ENCODE assay signal across 8 cellular contexts in the genomic region with DNA sequence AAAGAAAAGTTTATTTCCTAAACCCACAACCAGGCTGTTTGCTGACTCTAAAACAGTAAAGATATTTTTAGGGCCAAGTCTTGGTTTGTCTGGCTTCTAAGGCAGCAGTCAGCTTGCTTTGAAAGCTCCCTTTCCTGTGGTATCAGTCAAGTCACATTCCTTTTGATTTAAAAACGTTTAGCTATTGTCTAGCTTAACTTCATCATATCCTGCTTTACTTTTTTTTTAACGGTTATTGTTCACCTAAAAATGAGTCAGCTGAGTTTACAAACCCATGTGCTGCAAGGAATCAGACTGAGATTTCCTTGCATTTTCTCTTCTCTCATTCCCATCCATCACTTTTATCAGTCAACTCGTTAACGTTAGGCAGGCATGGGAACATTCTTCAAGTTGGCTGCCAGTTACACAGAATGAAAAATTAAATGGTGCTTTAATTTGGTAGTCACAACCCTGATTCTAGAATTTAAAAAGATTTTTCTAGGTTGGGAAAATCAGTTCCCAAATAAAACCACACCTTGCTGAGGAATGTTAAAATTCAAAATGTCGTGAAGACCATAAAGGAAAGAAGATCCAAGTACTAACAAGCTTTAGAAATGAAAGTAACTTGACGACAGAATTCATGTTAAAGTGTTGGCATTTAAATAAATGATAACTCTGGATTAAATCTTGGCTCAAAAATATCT. TPM values are rescaled to one million over a fixed set of nuclear protein-coding genes. Genes with fewer than 3 reads are reported as not detected.
A peak's percentile ranks its signal among the peaks of the same experiment; 100 is the strongest.
DNase-seq lines count a peak whose midpoint lies in the region; ATAC-seq and TF ChIP-seq lines count a peak whose summit lies in the region.

No MANE protein-coding gene starts in this region.

- no peaks in the 10 kb centered on the region for H3K9me3 ChIP-seq in CD4-positive, alpha-beta memory T cell (ENCODE audit: control insufficient read depth in 1 of 2, low read length in 2 of 2)
- no peaks in the 10 kb centered on the region for H3K9me3 ChIP-seq in PC-3 (ENCODE audit: low read length)
- H3K9me3 ChIP-seq in effector memory CD4-positive, alpha-beta T cell (ENCODE audit: control insufficient read depth, low read length): no peaks in the 10 kb centered on the region

- no peaks in the 10 kb centered on the region for H3K36me3 ChIP-seq in CD4-positive, alpha-beta memory T cell (ENCODE audit: insufficient read depth, low read length)
- H3K36me3 ChIP-seq in PC-3 (ENCODE audit: low read depth, low read length): no peaks in the 10 kb centered on the region
- no peaks in the 10 kb centered on the region for H3K36me3 ChIP-seq in effector memory CD4-positive, alpha-beta T cell (ENCODE audit: control insufficient read depth, insufficient read depth, low read length)

- H3K9ac ChIP-seq in PC-3 (ENCODE audit: low read length): peak overlapping the region; percentile 64

- peaks cover 79% of the 10 kb centered on the region for H3K4me1 ChIP-seq in CD4-positive, alpha-beta memory T cell (ENCODE audit: insufficient read depth, low read length)
- H3K4me1 ChIP-seq in PC-3 (ENCODE audit: insufficient read depth, low read length): peaks cover 55% of the 10 kb centered on the region
- peaks cover 46% of the 10 kb centered on the region for H3K4me1 ChIP-seq in effector memory CD4-positive, alpha-beta T cell (ENCODE audit: control insufficient read depth, insufficient read depth, low read length, poor library complexity, severe bottlenecking)

- intact Hi-C loops in CD4-positive, alpha-beta memory T cell (cut with micrococcal nuclease): loop anchor here (1.0 to 2.0 kb wide), 5 partner anchors 7 to 45 kb away; partner anchors contain the start of gene ELOVL5
- intact Hi-C loops in PC-3 (cut with micrococcal nuclease): loop anchor here (1.0 to 2.0 kb wide), 4 partner anchors 24 to 108 kb away; partner anchors contain the start of gene ELOVL5

- H3F3A ChIP-seq in PC-3 (ENCODE audit: low read length, unreplicated experiment): peaks cover 8% of the 10 kb centered on the region

- peak overlapping the region; percentile 47 to 55 for H3K4me3 ChIP-seq in CD4-positive, alpha-beta memory T cell (ENCODE audit: low read length in 2 of 2)
- H3K4me3 ChIP-seq in PC-3 (ENCODE audit: low read length): peak overlapping the region; percentile 48
- peak overlapping the region; percentile 21 for H3K4me3 ChIP-seq in effector memory CD4-positive, alpha-beta T cell (ENCODE audit: insufficient read depth, low read depth, low read length, poor library complexity, severe bottlenecking)

- H3K4me3 Mint-ChIP-seq in CD4-positive, alpha-beta memory T cell: peak overlapping the region; percentile 61 to 94 (median 81)
- no peak overlapping the region for H3K4me3 Mint-ChIP-seq in nephron

- in situ Hi-C loops in KBM-7 (cut with MboI; ENCODE audit: low pct_unique_long_range_greater_than_20kb, low sequenced_read_pairs): no loop called here

- H3K36me3 Mint-ChIP-seq in CD4-positive, alpha-beta memory T cell: no peaks in the 10 kb centered on the region
- peaks cover 23% of the 10 kb centered on the region for H3K36me3 Mint-ChIP-seq in nephron (ENCODE audit: low read depth)

- DNase-seq in CD4-positive, alpha-beta memory T cell: peak; percentile 61 to 79 (median 76)
- peak; percentile 92 for DNase-seq in PC-3
- no peak for DNase-seq in effector memory CD4-positive, alpha-beta T cell
- DNase-seq in GDM1 (lab: John Stamatoyannopoulos, UW): no peak
- DNase-seq in activated CD4-positive, CD25-positive, alpha-beta regulatory T cell treated with anti-CD3 and anti-CD28 coated beads, Interleukin-2, amount 50 U/mL, for 72 hours: no peak
- no peak for DNase-seq in KBM-7

- H3K27ac ChIP-seq in CD4-positive, alpha-beta memory T cell (ENCODE audit: low read depth, low read length): peak overlapping the region; percentile 65
- peak overlapping the region; percentile 98 for H3K27ac ChIP-seq in PC-3 (ENCODE audit: low read length)
- peak overlapping the region; percentile 70 for H3K27ac ChIP-seq in effector memory CD4-positive, alpha-beta T cell (ENCODE audit: insufficient read depth, low read length, poor library complexity, severe bottlenecking)

- POLR2A ChIA-PET in CD4-positive, alpha-beta memory T cell (lab: Charles Lee; ENCODE audit: partially characterized antibody): interaction anchor here (0.6 to 5.9 kb wide), 22 partner anchors 7 to 105 kb away, joined by 3 to 130 read pairs (median 7); partner anchors contain the start of gene ELOVL5
- POLR2A ChIA-PET in PC-3 (lab: Charles Lee; ENCODE audit: unreplicated experiment): interaction anchor here (0.9 kb wide), 1 partner anchor 57 kb away, joined by 3 read pairs; no protein-coding TSS in a partner anchor

- H3K79me2 ChIP-seq in PC-3 (ENCODE audit: low read length): peaks cover 69% of the 10 kb centered on the region

- TF ChIP-seq CTCF in PC-3 (conservative IDR thresholded peaks at IDR 0.05; ENCODE audit: low read depth, low read length): no peak
- no peak for TF ChIP-seq CTCF in nephron (IDR thresholded peaks at IDR 0.05; ENCODE audit: unreplicated experiment in 3 of 3)

- ATAC-seq in PC-3 (peak; percentile 79), GM21737 (IDR thresholded peaks at IDR 0.05; ENCODE audit: unreplicated experiment) (no peak)

- no peaks in the 10 kb centered on the region for H3K27me3 ChIP-seq in CD4-positive, alpha-beta memory T cell (ENCODE audit: insufficient read depth, low read length)
- H3K27me3 ChIP-seq in PC-3 (ENCODE audit: low read length): no peaks in the 10 kb centered on the region
- no peaks in the 10 kb centered on the region for H3K27me3 ChIP-seq in effector memory CD4-positive, alpha-beta T cell (replicated peaks; ENCODE audit: control insufficient read depth, insufficient read depth, low read length, poor library complexity, severe bottlenecking)

- no peaks in the 10 kb centered on the region for H3K27me3 Mint-ChIP-seq in CD4-positive, alpha-beta memory T cell
- no peaks in the 10 kb centered on the region for H3K27me3 Mint-ChIP-seq in nephron (ENCODE audit: low read depth)

- peak overlapping the region; percentile 74 for H3K4me2 ChIP-seq in PC-3 (ENCODE audit: low read length)

- peak overlapping the region; percentile 28; the same call in 1 of the 2 replicates for H2AFZ ChIP-seq in PC-3 (ENCODE audit: low read length)

- CTCF ChIA-PET in CD4-positive, alpha-beta memory T cell (lab: Charles Lee; ENCODE audit: partially characterized antibody): interaction anchor here (0.9 to 3.1 kb wide), 11 partner anchors 9 to 130 kb away, joined by 3 to 16 read pairs (median 6); partner anchors contain the start of gene ELOVL5
- CTCF ChIA-PET in PC-3 (lab: Charles Lee): interaction anchor here (0.5 to 0.9 kb wide), 4 partner anchors 20 to 498 kb away, joined by 3 to 9 read pairs (median 4); no protein-coding TSS in a partner anchor

- peak overlapping the region; percentile 81 to 97 (median 95) for H3K27ac Mint-ChIP-seq in CD4-positive, alpha-beta memory T cell
- peak overlapping the region; percentile 2 to 71 (median 15) for H3K27ac Mint-ChIP-seq in nephron

- TSS peak; percentile 76 for BruUV-seq in PC-3 (replicated peaks; lab: Mats Ljungman, UMichigan)

- peaks cover 71 to 85% (median 80%) of the 10 kb centered on the region in 4 donors for H3K4me1 Mint-ChIP-seq in CD4-positive, alpha-beta memory T cell
- H3K4me1 Mint-ChIP-seq in nephron: peaks cover 56% of the 10 kb centered on the region

- H3K9me2 ChIP-seq in PC-3 (replicated peaks; ENCODE audit: low read length): no peaks in the 10 kb centered on the region

- no peaks in the 10 kb centered on the region for H3K9me3 Mint-ChIP-seq in CD4-positive, alpha-beta memory T cell
- peaks cover 3% of the 10 kb centered on the region for H3K9me3 Mint-ChIP-seq in nephron

- H4K20me1 ChIP-seq in PC-3 (ENCODE audit: low read length): no peaks in the 10 kb centered on the region

RNA-seq across cellular contexts. Expression of gene ELOVL5, which starts 45.9 kb away (rescaled TPM):
- total RNA-seq in CD4-positive, alpha-beta memory T cell: 100 to 1,000 TPM; 108 to 111 TPM
- polyA plus RNA-seq in CD4-positive, alpha-beta memory T cell: 100 to 1,000 TPM; 108 to 125 TPM
- 57.2 and 62.7 TPM in 2 replicates for total RNA-seq in PC-3 (2014; rRNA removed)

Comparison
In these comparisons a context has a peak if more than half of its experiments do, and no peak if none do; other contexts are left out.
1. DNase-seq: peak in CD4-positive, alpha-beta memory T cell (5 of 5) and PC-3 (single experiment); none in effector memory CD4-positive, alpha-beta T cell (0 of 3), GDM1 (single experiment), activated CD4-positive, CD25-positive, alpha-beta regulatory T cell treated with anti-CD3 and anti-CD28 coated beads, Interleukin-2, amount 50 U/mL, for 72 hours (single experiment) and KBM-7 (single experiment).
2. H3K4me3 Mint-ChIP-seq: peak in CD4-positive, alpha-beta memory T cell (8 of 8); none in nephron (0 of 3).
3. Peak in every context shown above with its lines, with median percentiles within 50 percentile points of each other: H3K27ac ChIP-seq and H3K4me3 ChIP-seq.